Comparison of ENCODE assay signal across 31 cellular contexts in the genomic region with DNA sequence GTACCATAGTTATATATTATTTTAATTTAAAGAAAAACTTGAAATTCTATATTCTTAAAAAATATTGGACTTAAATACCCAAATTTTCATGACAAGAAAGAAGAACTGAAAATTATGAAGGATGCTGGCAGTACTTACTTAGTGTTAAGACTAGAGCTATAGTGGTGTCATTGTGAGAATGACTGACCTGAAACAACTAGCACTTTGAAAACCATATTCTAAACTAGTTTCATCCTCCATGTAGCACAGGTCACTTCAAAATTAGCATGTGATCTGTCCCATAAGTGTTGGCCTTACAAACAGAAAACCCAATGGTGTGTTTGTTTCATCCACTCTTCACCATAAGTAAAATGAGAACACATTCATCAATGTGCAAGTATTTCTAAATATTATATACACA.
"Had no signal": no experiment of that assay in that cellular context is flagged by ENCODE, and none has a peak within 500 bp of the region (broad histone marks: within the 10 kb centered on the region; RNA-seq: fewer than 3 reads in every experiment).

No MANE protein-coding gene starts in this region.

- DNase-seq: activated CD4-positive, alpha-beta T cell treated with anti-CD3 and anti-CD28 coated beads for 1 hour; activated CD4-positive, alpha-beta T cell treated with anti-CD3 and anti-CD28 coated beads, Interleukin-2, amount 50 U/mL, for 1 hour; activated effector memory CD4-positive, alpha-beta T cell treated with Interleukin-2 at 50 U/mL for 16 hours; activated naive CD4-positive, alpha-beta T cell treated with anti-CD3 and anti-CD28 coated beads for 36 hours; activated naive CD8-positive, alpha-beta T cell treated with anti-CD3 and anti-CD28 coated beads for 36 hours; activated T-cell treated with anti-CD3 and anti-CD28 coated beads for 4 hours; activated T-cell treated with anti-CD3 and anti-CD28 coated beads, Interleukin-2, amount 50 U/mL, for 72 hours; adrenal gland; aorta; body of pancreas; colonic mucosa; effector CD8-positive, alpha-beta T cell; esophagus squamous epithelium; foreskin melanocyte; heart right ventricle; midbrain; naive thymus-derived CD4-positive, alpha-beta T cell; nucleus accumbens; pancreas; retina; sigmoid colon; small intestine; stimulated activated CD4-positive, alpha-beta T cell treated with anti-CD3 and anti-CD28 coated beads, Interleukin-4, amount 100 ng/mL, for 4 hours; stimulated activated CD8-positive, alpha-beta memory T cell treated with anti-CD3 and anti-CD28 coated beads, Interleukin-4, amount 100 ng/mL, for 48 hours; stomach; T-helper 9 cell; thyroid gland; upper lobe of left lung had no signal

- H3K4me1 Mint-ChIP-seq: activated naive CD8-positive, alpha-beta T cell treated with anti-CD3 and anti-CD28 coated beads for 36 hours; naive thymus-derived CD4-positive, alpha-beta T cell; neural crest cell; stimulated activated memory B cell treated with anti-CD40 and anti-IgM and Interleukin-4, amounts not matched to agents 10 μg/mL and 1 μg/mL and 100 μg/mL, for 72 hours; WTC11 had no signal

- H3K4me3 Mint-ChIP-seq: activated naive CD4-positive, alpha-beta T cell treated with anti-CD3 and anti-CD28 coated beads for 36 hours; activated naive CD8-positive, alpha-beta T cell treated with anti-CD3 and anti-CD28 coated beads for 36 hours; activated T-cell treated with anti-CD3 and anti-CD28 coated beads, Interleukin-2, amount 50 U/mL, for 72 hours; naive thymus-derived CD4-positive, alpha-beta T cell; neural crest cell; stimulated activated memory B cell treated with anti-CD40 and anti-IgM and Interleukin-4, amounts not matched to agents 10 μg/mL and 1 μg/mL and 100 μg/mL, for 72 hours; WTC11 had no signal

- ATAC-seq: activated T-cell treated with anti-CD3 and anti-CD28 coated beads, Interleukin-2, amount 50 U/mL, for 72 hours; body of pancreas; heart right ventricle; naive thymus-derived CD4-positive, alpha-beta T cell; pancreas; stimulated activated memory B cell treated with anti-CD40 and anti-IgM and Interleukin-4, amounts not matched to agents 10 μg/mL and 1 μg/mL and 100 μg/mL, for 72 hours; WTC11 had no signal

- H3K27me3 Mint-ChIP-seq: activated naive CD8-positive, alpha-beta T cell treated with anti-CD3 and anti-CD28 coated beads for 36 hours; naive thymus-derived CD4-positive, alpha-beta T cell; stimulated activated memory B cell treated with anti-CD40 and anti-IgM and Interleukin-4, amounts not matched to agents 10 μg/mL and 1 μg/mL and 100 μg/mL, for 72 hours had no signal

- H3K36me3 Mint-ChIP-seq: activated naive CD8-positive, alpha-beta T cell treated with anti-CD3 and anti-CD28 coated beads for 36 hours; naive thymus-derived CD4-positive, alpha-beta T cell; stimulated activated memory B cell treated with anti-CD40 and anti-IgM and Interleukin-4, amounts not matched to agents 10 μg/mL and 1 μg/mL and 100 μg/mL, for 72 hours; WTC11 had no signal

- H3K9me3 Mint-ChIP-seq: activated naive CD8-positive, alpha-beta T cell treated with anti-CD3 and anti-CD28 coated beads for 36 hours; activated T-cell treated with anti-CD3 and anti-CD28 coated beads, Interleukin-2, amount 50 U/mL, for 72 hours; neural crest cell; stimulated activated memory B cell treated with anti-CD40 and anti-IgM and Interleukin-4, amounts not matched to agents 10 μg/mL and 1 μg/mL and 100 μg/mL, for 72 hours; WTC11 had no signal

- H3K27ac Mint-ChIP-seq: activated naive CD4-positive, alpha-beta T cell treated with anti-CD3 and anti-CD28 coated beads for 36 hours; activated naive CD8-positive, alpha-beta T cell treated with anti-CD3 and anti-CD28 coated beads for 36 hours; activated T-cell treated with anti-CD3 and anti-CD28 coated beads, Interleukin-2, amount 50 U/mL, for 72 hours; naive thymus-derived CD4-positive, alpha-beta T cell; stimulated activated memory B cell treated with anti-CD40 and anti-IgM and Interleukin-4, amounts not matched to agents 10 μg/mL and 1 μg/mL and 100 μg/mL, for 72 hours; WTC11 had no signal
